In the genomic region with DNA sequence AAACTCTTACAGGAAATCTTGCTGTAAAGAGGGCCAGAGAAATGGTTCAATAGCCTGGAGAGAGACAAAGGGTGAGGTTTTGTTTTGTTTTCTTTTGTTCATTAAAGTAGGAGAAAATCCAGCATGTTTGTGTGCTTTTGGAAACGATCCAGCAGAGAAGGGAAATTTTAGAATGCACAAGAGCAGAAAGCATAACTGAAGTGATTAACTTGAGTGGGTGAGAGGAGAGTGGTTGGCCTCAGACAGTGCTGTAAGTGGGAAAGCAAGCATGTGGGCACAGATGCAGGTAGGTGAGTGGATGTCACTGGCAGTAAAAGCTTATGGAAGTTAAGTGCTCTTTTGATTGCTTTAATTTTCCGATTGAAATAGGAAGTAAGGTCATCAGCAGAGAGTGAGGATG, we compare ENCODE assay signal across 12 cellular contexts. TPM values are rescaled to one million over a fixed set of nuclear protein-coding genes. Genes with fewer than 3 reads are reported as not detected.
A peak's percentile ranks its signal among the peaks of the same experiment; 100 is the strongest.
DNase-seq lines count a peak whose midpoint lies in the region; ATAC-seq and TF ChIP-seq lines count a peak whose summit lies in the region.
"Had no signal": no experiment of that assay in that cellular context is flagged by ENCODE, and none has a peak within 500 bp of the region (broad histone marks: within the 10 kb centered on the region; RNA-seq: fewer than 3 reads in every experiment).

No MANE protein-coding gene starts in this region.

- ATAC-seq in HG03565 (IDR thresholded peaks at IDR 0.05; ENCODE audit: unreplicated experiment) = no peak
- no peak for ATAC-seq in HG02798 (IDR thresholded peaks at IDR 0.05; ENCODE audit: poor library complexity, unreplicated experiment)

- TF ChIP-seq CTCF in fibroblast of pulmonary artery (IDR thresholded peaks at IDR 0.05; ENCODE audit: low read length, missing control alignments) (no peak), suprapubic skin (IDR thresholded peaks at IDR 0.05) (no peak), esophagus squamous epithelium (IDR thresholded peaks at IDR 0.05) (no peak)

- peak; percentile 39 for DNase-seq in NCI-H1694 treated with DMSO at 0.1 percent for 48 hours (lab: John Stamatoyannopoulos, UW)
- DNase-seq in NCI-H1694 (lab: John Stamatoyannopoulos, UW) = no peak
- peak; percentile 95 for DNase-seq in NCI-H510A treated with DMSO at 0.1 percent for 48 hours (lab: John Stamatoyannopoulos, UW)
- DNase-seq in fibroblast of pulmonary artery (ENCODE audit: low read depth) = peak; percentile 29
- DNase-seq in suprapubic skin (ENCODE audit: low spot score in 2 of 2) = no peak
- DNase-seq in esophagus squamous epithelium (lab: John Stamatoyannopoulos, UW) = no peak
- DNase-seq: 8988T, GM23248, tibial artery had no signal

- 47% methylated on average over 2 of the region's 2 CpGs for WGBS in suprapubic skin
- 33 to 52% methylated on average over 2 of the region's 2 CpGs for WGBS in esophagus squamous epithelium, 2 donors

- H3K36me3 ChIP-seq in suprapubic skin = peaks cover 8% of the 10 kb centered on the region
- peaks cover 0 to 35% (median 0%) of the 10 kb centered on the region in 3 donors for H3K36me3 ChIP-seq in esophagus squamous epithelium

- H3K27me3 ChIP-seq in suprapubic skin (no peaks in the 10 kb centered on the region), esophagus squamous epithelium (no peaks in the 10 kb centered on the region)
- H3K27me3 ChIP-seq: tibial artery had no signal

- H3K4me3 ChIP-seq in fibroblast of pulmonary artery (replicated peaks; ENCODE audit: low read depth, low read length) (no peak overlapping the region), suprapubic skin (no peak overlapping the region), esophagus squamous epithelium (no peak overlapping the region)
- H3K4me3 ChIP-seq: GM23248, tibial artery had no signal

- TF ChIP-seq POLR2A in suprapubic skin (IDR thresholded peaks at IDR 0.05) (no peak), esophagus squamous epithelium (IDR thresholded peaks at IDR 0.05) (no peak)

- no peak for TF ChIP-seq EP300 in suprapubic skin (IDR thresholded peaks at IDR 0.05)

- H3K4me1 ChIP-seq in suprapubic skin (peaks cover 13% of the 10 kb centered on the region), esophagus squamous epithelium (peaks cover 0 to 47% (median 0%) of the 10 kb centered on the region in 3 donors)

- H3K27ac ChIP-seq in suprapubic skin = peak overlapping the region; percentile 5
- H3K27ac ChIP-seq in esophagus squamous epithelium = no peak overlapping the region
- H3K27ac ChIP-seq: GM23248, VCaP had no signal

- H3K9me3 ChIP-seq in suprapubic skin (no peaks in the 10 kb centered on the region), esophagus squamous epithelium (no peaks in the 10 kb centered on the region)
- H3K9me3 ChIP-seq: tibial artery had no signal

- intact Hi-C loops in esophagus squamous epithelium (cut with DNase I) = no loop called here

RNA-seq across cellular contexts. Expression of a gene that starts 50.2 kb away (rescaled TPM):
- total RNA-seq in suprapubic skin = 1 to 10 TPM; 5.8 to 6.8 (median 6.4) TPM
- total RNA-seq in esophagus squamous epithelium = 1 to 10 TPM; 3.9 to 9.7 (median 5.7) TPM

RNA-seq across cellular contexts. Expression of a gene that starts 50.8 kb away (rescaled TPM):
- total RNA-seq in suprapubic skin = 1 to 10 TPM; 1.8 to 4.6 (median 2.4) TPM
- 1 to 10 TPM in 3 of 4 donors, under 1 TPM in 1; 0.80 to 4.6 (median 2.0) TPM for total RNA-seq in esophagus squamous epithelium

Comparison
In these comparisons a context has a peak if more than half of its experiments do, and no peak if none do; other contexts are left out.
1. DNase-seq: peak in NCI-H1694 treated with DMSO at 0.1 percent for 48 hours (single experiment), NCI-H510A treated with DMSO at 0.1 percent for 48 hours (single experiment) and fibroblast of pulmonary artery (single experiment); none in NCI-H1694 (single experiment), suprapubic skin (0 of 2) and esophagus squamous epithelium (single experiment).